ENCODE assay signal across 10 cellular contexts in genomic region chr3:59424268-59425010, GRCh38.
DNase-seq lines count a peak whose midpoint lies in the region; ATAC-seq and TF ChIP-seq lines count a peak whose summit lies in the region.
"Had no signal": no experiment of that assay in that cellular context is flagged by ENCODE, and none has a peak within 500 bp of the region (broad histone marks: within the 10 kb centered on the region; RNA-seq: fewer than 3 reads in every experiment).

No MANE protein-coding gene starts in this region.

- POLR2A ChIA-PET in CD8-positive, alpha-beta memory T cell (lab: Charles Lee) = interaction anchor here (0.7 to 1.4 kb wide), 2 partner anchors 19 to 27 kb away, joined by 3 to 9 read pairs; no protein-coding TSS in a partner anchor

- ATAC-seq in HG03025 (IDR thresholded peaks at IDR 0.05; ENCODE audit: low FRiP score, unreplicated experiment) = peak; percentile 79
- peak; percentile 39 for ATAC-seq in left lung
- ATAC-seq in HG02763 (IDR thresholded peaks at IDR 0.05; ENCODE audit: unreplicated experiment) = no peak
- ATAC-seq in sciatic nerve = no peak

- H3K27ac Mint-ChIP-seq in CD8-positive, alpha-beta memory T cell = peak overlapping the region; percentile 12 to 89 (median 72)
- peak overlapping the region; percentile 26 for H3K27ac Mint-ChIP-seq in activated naive CD4-positive, alpha-beta T cell treated with anti-CD3 and anti-CD28 coated beads, Interleukin-2, amount 50 U/mL, for 24 hours

- H3K27ac ChIP-seq in CD8-positive, alpha-beta memory T cell (ENCODE audit: low read depth, low read length) = no peak overlapping the region
- no peak overlapping the region for H3K27ac ChIP-seq in left lung
- H3K27ac ChIP-seq: WERI-Rb-1 had no signal

- H3K4me3 Mint-ChIP-seq in CD8-positive, alpha-beta memory T cell = peak overlapping the region in 6 of 7 donors; percentile 30 to 70 (median 46)
- H3K4me3 Mint-ChIP-seq in activated naive CD4-positive, alpha-beta T cell treated with anti-CD3 and anti-CD28 coated beads, Interleukin-2, amount 50 U/mL, for 24 hours = peak overlapping the region; percentile 35

- peaks cover 45 to 58% (median 56%) of the 10 kb centered on the region in 3 donors for H3K4me1 Mint-ChIP-seq in CD8-positive, alpha-beta memory T cell
- peaks cover 70% of the 10 kb centered on the region for H3K4me1 Mint-ChIP-seq in activated naive CD4-positive, alpha-beta T cell treated with anti-CD3 and anti-CD28 coated beads, Interleukin-2, amount 50 U/mL, for 24 hours

- H3K4me1 ChIP-seq in CD8-positive, alpha-beta memory T cell (ENCODE audit: insufficient read depth, low read length) = peaks cover 44% of the 10 kb centered on the region
- H3K4me1 ChIP-seq in left lung = peaks cover 0 to 18% of the 10 kb centered on the region in 2 donors

- peaks cover 0 to 3% (median 0%) of the 10 kb centered on the region in 5 donors for H3K9me3 Mint-ChIP-seq in CD8-positive, alpha-beta memory T cell
- no peaks in the 10 kb centered on the region for H3K9me3 Mint-ChIP-seq in activated naive CD4-positive, alpha-beta T cell treated with anti-CD3 and anti-CD28 coated beads, Interleukin-2, amount 50 U/mL, for 24 hours

- CTCF ChIA-PET in CD8-positive, alpha-beta memory T cell (lab: Charles Lee) = interaction anchor here (1.0 to 2.2 kb wide), 5 partner anchors 15 to 30 kb away, joined by 3 to 8 read pairs (median 5); no protein-coding TSS in a partner anchor

- no peaks in the 10 kb centered on the region for H3K27me3 ChIP-seq in CD8-positive, alpha-beta memory T cell (ENCODE audit: insufficient read depth, low read length, poor library complexity, severe bottlenecking)
- H3K27me3 ChIP-seq in left lung = no peaks in the 10 kb centered on the region
- H3K27me3 ChIP-seq: sigmoid colon had no signal

- peaks cover 0 to 3% of the 10 kb centered on the region in 2 donors for H3K27me3 Mint-ChIP-seq in CD8-positive, alpha-beta memory T cell
- no peaks in the 10 kb centered on the region for H3K27me3 Mint-ChIP-seq in activated naive CD4-positive, alpha-beta T cell treated with anti-CD3 and anti-CD28 coated beads, Interleukin-2, amount 50 U/mL, for 24 hours

- H3K36me3 Mint-ChIP-seq in CD8-positive, alpha-beta memory T cell = peaks cover 0 to 2% (median 0%) of the 10 kb centered on the region in 3 donors
- peaks cover 2% of the 10 kb centered on the region for H3K36me3 Mint-ChIP-seq in activated naive CD4-positive, alpha-beta T cell treated with anti-CD3 and anti-CD28 coated beads, Interleukin-2, amount 50 U/mL, for 24 hours

- TF ChIP-seq CTCF in left lung (IDR thresholded peaks at IDR 0.05) = no peak

- no peaks in the 10 kb centered on the region for H3K9me3 ChIP-seq in CD8-positive, alpha-beta memory T cell (ENCODE audit: low read length)
- no peaks in the 10 kb centered on the region for H3K9me3 ChIP-seq in left lung
- H3K9me3 ChIP-seq: sigmoid colon had no signal

- peak in 4 of 5 donors; percentile 14 to 64 (median 49) for DNase-seq in CD8-positive, alpha-beta memory T cell
- DNase-seq in left lung = no peak
- DNase-seq in DMS153 (lab: John Stamatoyannopoulos, UW) = no peak
- no peak for DNase-seq in NCI-H1930 (lab: John Stamatoyannopoulos, UW)
- no peak for DNase-seq in sciatic nerve (ENCODE audit: low spot score)
- DNase-seq: sigmoid colon, WERI-Rb-1 had no signal

- intact Hi-C loops in left lung (cut with DNase I) = no loop called here
- intact Hi-C loops in sciatic nerve (cut with DNase I) = no loop called here

- no peaks in the 10 kb centered on the region for H3K36me3 ChIP-seq in CD8-positive, alpha-beta memory T cell (ENCODE audit: insufficient read depth, low read length)
- H3K36me3 ChIP-seq in left lung = no peaks in the 10 kb centered on the region
- H3K36me3 ChIP-seq: sigmoid colon, WERI-Rb-1 had no signal

- H3K4me3 ChIP-seq in CD8-positive, alpha-beta memory T cell (ENCODE audit: low read length) = no peak overlapping the region
- H3K4me3 ChIP-seq in left lung = no peak overlapping the region
- H3K4me3 ChIP-seq: sigmoid colon had no signal

Comparison
In these comparisons a context has a peak if more than half of its experiments do, and no peak if none do; other contexts are left out.
1. DNase-seq: peak in CD8-positive, alpha-beta memory T cell (4 of 5); none in left lung (0 of 2), DMS153 (single experiment), NCI-H1930 (0 of 2) and sciatic nerve (single experiment).
2. ATAC-seq: peak in HG03025 (single experiment) and left lung (single experiment); none in HG02763 (single experiment) and sciatic nerve (single experiment).